Comparison of ENCODE assay signal across 21 cellular contexts in the genomic region with DNA sequence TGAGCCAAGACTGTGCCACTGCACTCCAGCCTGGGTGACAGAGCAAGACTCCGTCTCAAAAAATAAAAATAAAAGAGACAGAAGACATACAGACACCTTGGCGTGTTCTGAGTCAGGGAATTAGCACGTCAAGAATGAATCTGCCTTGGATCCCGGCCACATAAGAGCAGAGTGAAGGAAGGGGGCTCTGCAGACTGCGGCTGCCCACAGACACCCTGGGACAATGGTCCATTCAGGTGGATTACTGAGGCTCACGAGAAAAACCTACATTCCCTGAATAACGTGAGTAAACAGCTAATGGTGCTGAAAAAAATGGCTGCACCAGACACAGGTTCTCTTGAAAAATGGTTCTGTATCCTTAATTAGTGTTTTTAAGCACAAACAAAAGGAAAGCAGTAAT.
"Had no signal": no experiment of that assay in that cellular context is flagged by ENCODE, and none has a peak within 500 bp of the region (broad histone marks: within the 10 kb centered on the region; RNA-seq: fewer than 3 reads in every experiment).

No MANE protein-coding gene starts in this region.

- H3K4me1 ChIP-seq: body of pancreas, left ventricle myocardium inferior, pancreas, psoas muscle, right atrium auricular region, tibial nerve had no signal

- H3K4me3 ChIP-seq: body of pancreas, cardiac muscle cell, esophagus muscularis mucosa, left ventricle myocardium inferior, pancreas, psoas muscle, right atrium auricular region, tibial nerve had no signal

- H3K9me3 ChIP-seq: body of pancreas, pancreas, right atrium auricular region had no signal

- H3K36me3 ChIP-seq: cardiac muscle cell, esophagus muscularis mucosa, left ventricle myocardium inferior, pancreas, right atrium auricular region, tibial nerve had no signal

- ATAC-seq: activated CD8-positive, alpha-beta T cell treated with anti-CD3 and anti-CD28 coated beads for 36 hours; body of pancreas; pancreas; psoas muscle; WTC11 had no signal

- DNase-seq: activated CD4-positive, alpha-beta T cell treated with anti-CD3 and anti-CD28 coated beads, Interleukin-2, amount 50 U/mL, for 1 hour; activated CD8-positive, alpha-beta T cell treated with anti-CD3 and anti-CD28 coated beads for 36 hours; activated T-cell treated with anti-CD3 and anti-CD28 coated beads, Interleukin-2, amount 50 U/mL, for 48 hours; body of pancreas; endodermal cell; foreskin melanocyte; left ventricle myocardium inferior; naive B cell; nephron progenitor cell; nucleus accumbens; pancreas; psoas muscle; stimulated activated CD4-positive, alpha-beta T cell treated with anti-CD3 and anti-CD28 coated beads, Interleukin-15, amount 100 ng/mL, for 24 hours; stimulated activated CD4-positive, alpha-beta T cell treated with anti-CD3 and anti-CD28 coated beads, Interleukin-2, amount 100 ng/mL, for 24 hours; stimulated activated naive CD4-positive, alpha-beta T cell treated with Interleukin-2 at 50 U/mL for 16 hours; T-helper 2 cell had no signal
